ENCODE assay signal across 1 cellular context in the genomic region with DNA sequence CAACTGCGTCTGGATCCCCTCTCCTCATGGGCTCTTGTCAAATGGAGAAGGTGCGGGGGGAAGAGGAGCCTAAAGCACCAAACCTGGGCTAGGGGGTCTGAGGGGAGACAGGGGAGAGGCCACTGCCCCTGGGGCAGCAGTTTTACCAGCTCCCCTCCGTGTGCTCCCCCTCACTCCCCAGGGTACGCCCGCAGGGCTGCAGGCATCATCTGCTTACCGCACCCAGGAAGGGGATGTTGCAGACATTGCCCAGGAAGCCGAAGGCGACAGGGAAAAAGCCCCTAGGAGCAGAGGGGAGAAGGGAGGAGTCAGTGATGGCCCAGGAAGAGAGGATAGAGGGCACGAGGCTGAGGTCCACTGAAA.
TF ChIP-seq lines count a peak whose summit lies in the region.

No MANE protein-coding gene starts in this region.

TF ChIP-seq in IMR-90, 13 proteins besides CTCF, POLR2A, EP300 and RAD21:
- TF ChIP-seq CEBPB (IDR thresholded peaks at IDR 0.05; ENCODE audit: low read depth, low read length) (no peak), MAZ (IDR thresholded peaks at IDR 0.05; ENCODE audit: borderline replicate concordance, low read depth, low read length) (no peak), BHLHE40 (IDR thresholded peaks at IDR 0.05; ENCODE audit: low read depth, low read length) (no peak), NFE2L2 (IDR thresholded peaks at IDR 0.05; ENCODE audit: low read depth, low read length) (no peak), RFX5 (IDR thresholded peaks at IDR 0.05; ENCODE audit: low read depth, low read length) (no peak), CHD1 (IDR thresholded peaks at IDR 0.05; ENCODE audit: low read depth, low read length) (no peak), SMC3 (IDR thresholded peaks at IDR 0.05; ENCODE audit: low read depth, low read length) (no peak), MXI1 (IDR thresholded peaks at IDR 0.05; ENCODE audit: borderline replicate concordance, low read depth, low read length) (no peak), RCOR1 (IDR thresholded peaks at IDR 0.05; ENCODE audit: insufficient replicate concordance, low read length) (no peak), ELK1 (IDR thresholded peaks at IDR 0.05; ENCODE audit: borderline replicate concordance, low read depth, low read length) (no peak), FOS (IDR thresholded peaks at IDR 0.05; ENCODE audit: low read depth, low read length) (no peak), MAFK (IDR thresholded peaks at IDR 0.05; ENCODE audit: low read depth, low read length) (no peak)
- TF ChIP-seq, protein P1, sequence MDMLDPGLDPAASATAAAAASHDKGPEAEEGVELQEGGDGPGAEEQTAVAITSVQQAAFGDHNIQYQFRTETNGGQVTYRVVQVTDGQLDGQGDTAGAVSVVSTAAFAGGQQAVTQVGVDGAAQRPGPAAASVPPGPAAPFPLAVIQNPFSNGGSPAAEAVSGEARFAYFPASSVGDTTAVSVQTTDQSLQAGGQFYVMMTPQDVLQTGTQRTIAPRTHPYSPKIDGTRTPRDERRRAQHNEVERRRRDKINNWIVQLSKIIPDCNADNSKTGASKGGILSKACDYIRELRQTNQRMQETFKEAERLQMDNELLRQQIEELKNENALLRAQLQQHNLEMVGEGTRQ (IDR thresholded peaks at IDR 0.05; ENCODE audit: low read depth, low read length), result no peak
TF ChIP-seq in IMR-90: peak in this region for 0.
